10 cellular contexts compared by ENCODE assay signal in genomic region chr10:95694665-95695064, GRCh38. TPM values are rescaled to one million over a fixed set of nuclear protein-coding genes. Genes with fewer than 3 reads are reported as not detected.
DNase-seq lines count a peak whose midpoint lies in the region; ATAC-seq and TF ChIP-seq lines count a peak whose summit lies in the region.
"Had no signal": no experiment of that assay in that cellular context is flagged by ENCODE, and none has a peak within 500 bp of the region (broad histone marks: within the 10 kb centered on the region; RNA-seq: fewer than 3 reads in every experiment).

No MANE protein-coding gene starts in this region.

- no peak for ATAC-seq in stimulated activated naive CD8-positive, alpha-beta T cell treated with anti-CD3 and anti-CD28 coated beads, Interleukin-15, Interleukin-2, amounts not matched to agents 100 U/mL and 50 U/mL, for 24 hours
- ATAC-seq in T-cell (replicated peaks in 1 of 4): no peak
- no peak for ATAC-seq in lower lobe of right lung
- ATAC-seq in GM19328 (IDR thresholded peaks at IDR 0.05; ENCODE audit: unreplicated experiment): no peak
- ATAC-seq in GM18909 (IDR thresholded peaks at IDR 0.05; ENCODE audit: poor library complexity, unreplicated experiment): no peak

- H3K36me3 ChIP-seq in lower lobe of right lung: peaks cover 24% of the 10 kb centered on the region

- DNase-seq in stimulated activated naive CD8-positive, alpha-beta T cell treated with anti-CD3 and anti-CD28 coated beads, Interleukin-15, Interleukin-2, amounts not matched to agents 100 U/mL and 50 U/mL, for 24 hours: no peak
- DNase-seq in T-cell (no peak), lower lobe of right lung (no peak), hippocampal formation (lab: John Stamatoyannopoulos, UW) (no peak), mesenteric fat pad (ENCODE audit: low spot score) (no peak)

- no peaks in the 10 kb centered on the region for H3K27me3 ChIP-seq in lower lobe of right lung (ENCODE audit: low read depth)
- H3K27me3 ChIP-seq: heart right ventricle had no signal

- peaks cover 49% of the 10 kb centered on the region for H3K4me1 Mint-ChIP-seq in stimulated activated naive CD8-positive, alpha-beta T cell treated with anti-CD3 and anti-CD28 coated beads, Interleukin-15, Interleukin-2, amounts not matched to agents 100 ng/mL and 50 ng/mL, for 24 hours (ENCODE audit: low read depth)
- H3K4me1 Mint-ChIP-seq in T-cell: peaks cover 42 to 49% (median 43%) of the 10 kb centered on the region in 3 donors

- CTCF ChIA-PET in T-cell (lab: Charles Lee): interaction anchor here (0.7 to 3.8 kb wide), 13 partner anchors 17 to 599 kb away, joined by 4 to 173 read pairs (median 13); partner anchors contain the start of gene ALDH18A1 (in 1 of the 2)

- peak overlapping the region; percentile 69 for H3K4me3 Mint-ChIP-seq in stimulated activated naive CD8-positive, alpha-beta T cell treated with anti-CD3 and anti-CD28 coated beads, Interleukin-15, Interleukin-2, amounts not matched to agents 100 ng/mL and 50 ng/mL, for 24 hours
- H3K4me3 Mint-ChIP-seq in T-cell: peak overlapping the region; percentile 95 to 98 (median 96)

- peak overlapping the region; percentile 93 for H3K27ac Mint-ChIP-seq in stimulated activated naive CD8-positive, alpha-beta T cell treated with anti-CD3 and anti-CD28 coated beads, Interleukin-15, Interleukin-2, amounts not matched to agents 100 ng/mL and 50 ng/mL, for 24 hours
- H3K27ac Mint-ChIP-seq in T-cell: peak overlapping the region in 1 of 2 donors; percentile 88

- POLR2A ChIA-PET in T-cell (lab: Charles Lee): interaction anchor here (0.6 kb wide), 2 partner anchors 893 to 1176 kb away, joined by 3 to 5 read pairs; no protein-coding TSS in a partner anchor

- H3K36me3 Mint-ChIP-seq in stimulated activated naive CD8-positive, alpha-beta T cell treated with anti-CD3 and anti-CD28 coated beads, Interleukin-15, Interleukin-2, amounts not matched to agents 100 ng/mL and 50 ng/mL, for 24 hours (ENCODE audit: low read depth): peaks cover 29% of the 10 kb centered on the region
- H3K36me3 Mint-ChIP-seq in T-cell: peaks cover 20% of the 10 kb centered on the region

- no peak for TF ChIP-seq CTCF in lower lobe of right lung (IDR thresholded peaks at IDR 0.05)

- H3K9me3 Mint-ChIP-seq in stimulated activated naive CD8-positive, alpha-beta T cell treated with anti-CD3 and anti-CD28 coated beads, Interleukin-15, Interleukin-2, amounts not matched to agents 100 ng/mL and 50 ng/mL, for 24 hours: no peaks in the 10 kb centered on the region
- H3K9me3 Mint-ChIP-seq in T-cell: no peaks in the 10 kb centered on the region

- no peaks in the 10 kb centered on the region for H3K9me3 ChIP-seq in lower lobe of right lung
- H3K9me3 ChIP-seq: heart right ventricle had no signal

- no peaks in the 10 kb centered on the region for H3K27me3 Mint-ChIP-seq in stimulated activated naive CD8-positive, alpha-beta T cell treated with anti-CD3 and anti-CD28 coated beads, Interleukin-15, Interleukin-2, amounts not matched to agents 100 ng/mL and 50 ng/mL, for 24 hours
- peaks cover 5 to 6% of the 10 kb centered on the region in 2 donors for H3K27me3 Mint-ChIP-seq in T-cell

- peaks cover 12% of the 10 kb centered on the region for H3K4me1 ChIP-seq in lower lobe of right lung

- peak overlapping the region; percentile 69 for H3K4me3 ChIP-seq in lower lobe of right lung

- intact Hi-C loops in lower lobe of right lung (cut with DNase I): no loop called here

- no peak overlapping the region for H3K27ac ChIP-seq in lower lobe of right lung
- H3K27ac ChIP-seq: C4-2B had no signal

RNA-seq across cellular contexts. Expression of gene TCTN3, which starts 0.9 kb away (rescaled TPM):
- total RNA-seq in T-cell: 10 to 100 TPM; 16.2 to 20.2 (median 18.8) TPM
- 26.4 TPM for total RNA-seq in lower lobe of right lung
- 27.3 TPM for total RNA-seq in mesenteric fat pad

RNA-seq across cellular contexts. Expression of gene ALDH18A1, which starts 38.2 kb away (rescaled TPM):
- total RNA-seq in T-cell: 10 to 100 TPM; 24.7 to 32.7 (median 28.4) TPM
- total RNA-seq in lower lobe of right lung: 25.3 TPM
- 41.1 TPM for total RNA-seq in mesenteric fat pad
